ENCODE assay signal across 8 cellular contexts in the genomic region with DNA sequence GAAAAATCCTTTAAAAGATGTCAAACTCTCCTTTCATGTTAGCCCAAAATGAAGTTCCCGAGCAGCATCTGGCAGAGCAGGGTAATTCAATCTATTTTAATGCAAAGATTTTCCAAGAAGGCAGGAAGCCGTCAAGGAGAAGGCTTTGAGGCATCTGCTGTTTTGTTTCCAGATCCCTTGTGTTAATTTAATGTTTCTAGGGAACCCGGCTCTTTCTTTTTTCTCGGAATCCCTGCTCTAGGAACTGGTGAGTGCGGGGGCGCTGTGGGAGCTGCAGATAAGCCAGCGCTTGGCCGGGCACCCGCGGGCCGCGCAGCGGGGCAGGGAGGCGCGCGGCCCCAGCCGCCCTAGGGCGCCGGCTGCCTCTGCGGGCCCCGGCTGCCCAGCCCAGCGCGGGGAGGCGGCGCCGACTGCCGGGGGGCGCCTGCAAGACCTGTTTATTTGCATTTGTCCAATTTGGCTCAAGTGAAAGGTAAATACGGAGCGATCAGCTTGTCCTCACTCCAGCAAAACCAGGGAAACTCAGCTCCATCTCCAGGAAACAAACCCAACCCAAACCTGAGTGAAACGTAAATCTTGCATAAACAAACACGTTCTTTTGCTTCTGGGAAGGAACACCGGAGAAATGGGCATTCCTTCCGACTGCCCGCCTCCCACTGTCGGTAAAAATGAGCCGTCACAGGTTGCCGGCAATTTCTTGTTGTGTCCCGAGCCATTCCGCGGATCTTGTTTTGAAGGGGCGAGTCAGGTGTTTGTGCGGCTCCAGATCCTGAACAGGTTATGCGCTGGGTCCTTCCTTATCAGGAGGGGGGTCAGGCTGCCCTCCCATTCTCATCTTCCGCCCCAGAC.
A peak's percentile ranks its signal among the peaks of the same experiment; 100 is the strongest.
DNase-seq lines count a peak whose midpoint lies in the region; ATAC-seq and TF ChIP-seq lines count a peak whose summit lies in the region.

No MANE protein-coding gene starts in this region.

- WGBS in esophagus squamous epithelium, 2 donors: 3 to 5% methylated on average over 12 to 23 of the region's 45 CpGs

- H3K9ac ChIP-seq in NT2/D1 (ENCODE audit: insufficient read length, low read depth) (peak overlapping the region; percentile 85), mucosa of stomach (ENCODE audit: low read length) (peak overlapping the region; percentile 84)

- DNase-seq in C1 segment of cervical spinal cord (lab: John Stamatoyannopoulos, UW) (peak in 13 of 14 donors; percentile 9 to 74 (median 50)), NT2/D1 (ENCODE audit: low read depth, low spot score) (peak; percentile 96), esophagus squamous epithelium (lab: John Stamatoyannopoulos, UW) (no peak)
- DNase-seq in activated T-cell treated with anti-CD3 and anti-CD28 coated beads, Interleukin-2, amount 50 U/mL, for 48 hours: peak; percentile 65 to 73
- peak; percentile 61 to 64 for DNase-seq in stimulated activated CD8-positive, alpha-beta memory T cell treated with anti-CD3 and anti-CD28 coated beads, Interleukin-7, amount 100 ng/mL, for 4 hours (ENCODE audit: low read depth in 2 of 2)

- peak overlapping the region; percentile 49 for H3K4me3 ChIP-seq in NT2/D1 (ENCODE audit: insufficient read length, low read depth)
- peak overlapping the region; percentile 51 to 82 (median 62) for H3K4me3 ChIP-seq in esophagus squamous epithelium
- peak overlapping the region; percentile 48 for H3K4me3 ChIP-seq in mucosa of stomach (ENCODE audit: low read length)

- H3K4me1 ChIP-seq in NT2/D1 (ENCODE audit: insufficient read depth, insufficient read length) (no peaks in the 10 kb centered on the region), esophagus squamous epithelium (peaks cover 8 to 79% (median 24%) of the 10 kb centered on the region in 3 donors), mucosa of stomach (ENCODE audit: control insufficient read depth, insufficient read depth, low read length) (peaks cover 13% of the 10 kb centered on the region)

- peak in 1 of 4 donors; percentile 12 for TF ChIP-seq POLR2A in esophagus squamous epithelium (IDR thresholded peaks at IDR 0.05)

- TF ChIP-seq CTCF in esophagus squamous epithelium (IDR thresholded peaks at IDR 0.05): peak; percentile 7 to 45 (median 31)

- no peaks in the 10 kb centered on the region for H3K36me3 ChIP-seq in NT2/D1 (ENCODE audit: insufficient read depth, insufficient read length, low read length)
- H3K36me3 ChIP-seq in esophagus squamous epithelium: no peaks in the 10 kb centered on the region
- H3K36me3 ChIP-seq in mucosa of stomach (ENCODE audit: control insufficient read depth, insufficient read depth, low read length): no peaks in the 10 kb centered on the region

- ATAC-seq in GM19351 (IDR thresholded peaks at IDR 0.05; ENCODE audit: unreplicated experiment) (peak; percentile 89), HG03469 (IDR thresholded peaks at IDR 0.05; ENCODE audit: unreplicated experiment) (peak; percentile 40)

- H3K27me3 ChIP-seq in NT2/D1 (ENCODE audit: insufficient read depth, insufficient read length): no peaks in the 10 kb centered on the region
- H3K27me3 ChIP-seq in esophagus squamous epithelium: no peaks in the 10 kb centered on the region
- no peaks in the 10 kb centered on the region for H3K27me3 ChIP-seq in mucosa of stomach (ENCODE audit: control insufficient read depth, insufficient read depth, low read length)

- intact Hi-C loops in esophagus squamous epithelium (cut with DNase I): loop anchor here (10.0 kb wide), 1 partner anchor 168 kb away; a partner anchor contains a TSS

- no peaks in the 10 kb centered on the region for H3K9me3 ChIP-seq in NT2/D1 (ENCODE audit: insufficient read depth, low read length)
- H3K9me3 ChIP-seq in esophagus squamous epithelium: no peaks in the 10 kb centered on the region
- no peaks in the 10 kb centered on the region for H3K9me3 ChIP-seq in mucosa of stomach (ENCODE audit: control insufficient read depth, low read length)

- peak overlapping the region; percentile 82 to 93 (median 90) for H3K27ac ChIP-seq in esophagus squamous epithelium
